Comparison of ENCODE assay signal across 8 cellular contexts in the genomic region with DNA sequence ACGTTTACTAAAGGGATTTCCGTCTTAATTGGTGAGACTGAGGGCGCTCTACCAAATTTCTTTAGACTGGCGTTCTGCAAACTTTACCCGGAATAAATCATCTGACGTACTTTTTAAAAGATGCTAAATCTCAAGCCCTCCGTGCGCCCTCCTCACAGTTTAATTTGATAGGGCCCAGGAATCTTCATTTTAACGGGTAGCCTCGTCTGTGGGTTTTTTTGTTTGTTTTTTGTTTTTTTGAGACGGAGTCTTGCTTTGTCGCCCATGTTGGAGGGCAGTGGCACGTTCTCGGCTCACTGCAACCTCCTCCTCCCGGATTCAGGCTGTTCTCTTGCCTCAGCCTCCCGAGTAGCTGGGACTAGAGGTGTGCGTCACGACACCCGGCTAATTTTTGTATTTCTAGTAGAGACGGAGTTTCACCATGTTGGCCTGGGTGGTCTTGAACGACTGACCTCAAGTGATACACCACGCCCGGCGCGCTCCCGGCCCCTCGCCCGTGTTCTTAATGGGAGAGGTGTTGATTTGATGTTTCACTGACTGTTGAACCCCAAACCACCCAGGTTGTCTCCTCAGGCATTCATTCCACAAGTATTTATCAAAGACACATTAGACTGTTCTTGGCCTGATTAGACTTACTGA. TPM values are rescaled to one million over a fixed set of nuclear protein-coding genes. Genes with fewer than 3 reads are reported as not detected.
DNase-seq lines count a peak whose midpoint lies in the region; ATAC-seq, FAIRE-seq and TF ChIP-seq lines count a peak whose summit lies in the region.

No MANE protein-coding gene starts in this region.

- H3K9me3 Mint-ChIP-seq in activated T-cell treated with anti-CD3 and anti-CD28 coated beads, Interleukin-2, amount 50 U/mL, for 72 hours = no peaks in the 10 kb centered on the region

- WGBS in K562 (ENCODE audit: insufficient coverage, low coverage, missing lambda C conversion rate) = 35% methylated on average over 27 of the region's 28 CpGs
- 64 to 76% methylated on average over 28 of the region's 28 CpGs for WGBS in lung, 2 donors
- WGBS in transverse colon (ENCODE audit: low coverage in 1 of 2), 2 donors = 52 to 54% methylated on average over 22 to 28 of the region's 28 CpGs

- no peak for DNase-seq in activated T-cell treated with anti-CD3 and anti-CD28 coated beads, Interleukin-2, amount 50 U/mL, for 72 hours
- DNase-seq in activated T-cell treated with anti-CD3 and anti-CD28 coated beads, Interleukin-2, amount 50 U/mL, for 1 hour = no peak
- DNase-seq in K562 (ENCODE audit: extremely low read depth in 1 of 4, low spot score in 3 of 4) (no peak), lung (ENCODE audit: low spot score) (no peak), transverse colon (no peak), HUDEP-2 (lab: John Stamatoyannopoulos, UW; ENCODE audit: unreplicated experiment in 76 of 76) (no peak)

- no TSS peak for BruUV-seq in K562 (replicated peaks; lab: Mats Ljungman, UMichigan)

- FAIRE-seq in K562 (lab: Jason Lieb, UNC) = no peak

- TF ChIP-seq EP300 in K562 (IDR thresholded peaks at IDR 0.05; ENCODE audit: low read length) (no peak), transverse colon (IDR thresholded peaks at IDR 0.05; ENCODE audit: low read depth) (no peak)

- H3K9me1 ChIP-seq in K562 (ENCODE audit: control insufficient read depth, insufficient read depth, low read length) = peaks cover 4% of the 10 kb centered on the region

- H3K9me3 ChIP-seq in K562 (replicated peaks; ENCODE audit: control insufficient read depth, insufficient read depth, low read depth, low read length) = no peaks in the 10 kb centered on the region
- peaks cover 0 to 2% of the 10 kb centered on the region in 2 donors for H3K9me3 ChIP-seq in lung (ENCODE audit: control insufficient read depth in 2 of 2, insufficient read depth in 1 of 2, low read length in 1 of 2)
- H3K9me3 ChIP-seq in transverse colon = no peaks in the 10 kb centered on the region

- H3K4me3 ChIP-seq in K562 (peak overlapping the region; percentile 82), lung (peak overlapping the region; percentile 98), transverse colon (peak overlapping the region; percentile 24 to 95 (median 84))

- POLR2A ChIA-PET in K562 (lab: Yijun Ruan, JAX) = interaction anchor here (0.6 to 4.9 kb wide), 4 partner anchors 12 to 854 kb away, joined by 3 to 47 read pairs (median 4); no protein-coding TSS in a partner anchor

- H3K4me1 ChIP-seq in K562 (replicated peaks in 1 of 2; ENCODE audit: control insufficient read depth in 2 of 2, insufficient read depth in 2 of 2, low read length in 2 of 2) (peaks cover 20 to 30% of the 10 kb centered on the region in 2 experiments; a peak in 4 of 5 replicates), lung (ENCODE audit: control insufficient read depth in 2 of 2, insufficient read depth in 2 of 2, low read length in 2 of 2) (peaks cover 9% of the 10 kb centered on the region in 2 donors), transverse colon (peaks cover 4 to 29% (median 21%) of the 10 kb centered on the region in 4 donors)

- H3K27ac ChIP-seq in K562 (ENCODE audit: extremely low read depth, low read depth, low read length) = peak overlapping the region; percentile 100
- H3K27ac ChIP-seq in lung (ENCODE audit: low read depth in 1 of 2, low read length in 1 of 2) = peak overlapping the region; percentile 95
- peak overlapping the region; percentile 96 to 100 (median 98) for H3K27ac ChIP-seq in transverse colon

- peak overlapping the region; percentile 86 to 98 for H3K4me3 Mint-ChIP-seq in activated T-cell treated with anti-CD3 and anti-CD28 coated beads, Interleukin-2, amount 50 U/mL, for 72 hours

- H2AFZ ChIP-seq in K562 (ENCODE audit: low read depth, low read length) = peak overlapping the region; percentile 100

- no peaks in the 10 kb centered on the region for H3K27me3 Mint-ChIP-seq in activated T-cell treated with anti-CD3 and anti-CD28 coated beads, Interleukin-2, amount 50 U/mL, for 72 hours (ENCODE audit: low read depth)

- H3K27ac Mint-ChIP-seq in activated T-cell treated with anti-CD3 and anti-CD28 coated beads, Interleukin-2, amount 50 U/mL, for 72 hours = peak overlapping the region; percentile 25

- in situ Hi-C loops in K562 (cut with MboI) = loop anchor here (25.0 kb wide), 1 partner anchor 729 kb away; no protein-coding TSS in a partner anchor
- in situ Hi-C loops in transverse colon (cut with MboI; ENCODE audit: low pct_ligation_motif_present in 1 of 4, low pct_unique_long_range_greater_than_20kb in 1 of 4, low sequenced_read_pairs in 3 of 4) = loop anchor here in 1 of 4 donors (25.0 kb wide), 1 partner anchor 304 kb away; the partner anchor contains the start of gene GAN

- CTCF ChIA-PET in K562 (lab: Yijun Ruan, JAX; ENCODE audit: low intra/inter-chr PET ratio) = interaction anchor here (0.7 kb wide), 1 partner anchor 28 kb away, joined by 3 read pairs; the partner anchor contains the start of gene ATMIN

- peaks cover 11 to 26% of the 10 kb centered on the region in 2 donors for H3K36me3 Mint-ChIP-seq in activated T-cell treated with anti-CD3 and anti-CD28 coated beads, Interleukin-2, amount 50 U/mL, for 72 hours (ENCODE audit: insufficient read depth in 2 of 2)

- peak overlapping the region; percentile 97 for H3K4me2 ChIP-seq in K562 (ENCODE audit: insufficient read depth, low read length)

- no peak for ATAC-seq in activated T-cell treated with anti-CD3 and anti-CD28 coated beads, Interleukin-2, amount 50 U/mL, for 72 hours (replicated peaks in 1 of 2)
- ATAC-seq in K562 = no peak
- ATAC-seq in lung (ENCODE audit: insufficient read depth, low FRiP score) = no peak
- no peak for ATAC-seq in HG03442 (IDR thresholded peaks at IDR 0.05; ENCODE audit: unreplicated experiment)
- ATAC-seq in GM21447 (IDR thresholded peaks at IDR 0.05; ENCODE audit: unreplicated experiment) = no peak

- peaks cover 78% of the 10 kb centered on the region for H3K79me2 ChIP-seq in K562 (ENCODE audit: control insufficient read depth, insufficient read depth, low read length)

- TF ChIP-seq RAD21 in K562 (CRISPR knock-in tag; conservative IDR thresholded peaks at IDR 0.05 in 1 of 2, IDR thresholded peaks at IDR 0.05 in 1 of 2) = no peak

- H3K9ac ChIP-seq in K562 (ENCODE audit: insufficient read depth in 1 of 2, low read depth in 2 of 2, low read length in 2 of 2) = peak overlapping the region; percentile 97 to 98

- H3K27me3 ChIP-seq in K562 (ENCODE audit: control insufficient read depth in 2 of 2, insufficient read depth in 2 of 2, low read length in 2 of 2) (no peaks in the 10 kb centered on the region), lung (ENCODE audit: control insufficient read depth, insufficient read depth) (no peaks in the 10 kb centered on the region), transverse colon (no peaks in the 10 kb centered on the region)

- H3K36me3 ChIP-seq in K562 (ENCODE audit: control insufficient read depth, insufficient read depth, low read length) = peaks cover 49% of the 10 kb centered on the region
- no peaks in the 10 kb centered on the region for H3K36me3 ChIP-seq in lung (ENCODE audit: control insufficient read depth in 2 of 2, insufficient read depth in 2 of 2, low read length in 2 of 2)
- no peaks in the 10 kb centered on the region for H3K36me3 ChIP-seq in transverse colon

- intact Hi-C loops in K562 (cut with micrococcal nuclease) = loop anchor here (5.0 kb wide), 1 partner anchor 1086 kb away; no protein-coding TSS in a partner anchor
- intact Hi-C loops in transverse colon (cut with DNase I; ENCODE audit: low total_unique reads) = loop anchor here (10.0 kb wide), 2 partner anchors 87 to 1243 kb away; partner anchors contain the start of gene GCSH

- H3K4me1 Mint-ChIP-seq in activated T-cell treated with anti-CD3 and anti-CD28 coated beads, Interleukin-2, amount 50 U/mL, for 72 hours (ENCODE audit: low read depth) = peaks cover 63% of the 10 kb centered on the region

- no peak for TF ChIP-seq CTCF in K562 (IDR thresholded peaks at IDR 0.05 in 2 of 3, conservative IDR thresholded peaks at IDR 0.05 in 1 of 3; ENCODE audit: insufficient read depth in 2 of 3, low read depth in 1 of 3, low read length in 3 of 3)
- TF ChIP-seq CTCF in lung (IDR thresholded peaks at IDR 0.05; ENCODE audit: control extremely low read depth, extremely low read depth) = no peak
- TF ChIP-seq CTCF in transverse colon (IDR thresholded peaks at IDR 0.05) = no peak

- TF ChIP-seq POLR2A in K562 (conservative IDR thresholded peaks at IDR 0.05) (no peak), transverse colon (IDR thresholded peaks at IDR 0.05) (no peak)

- peaks cover 17% of the 10 kb centered on the region for H4K20me1 ChIP-seq in K562 (replicated peaks; ENCODE audit: control insufficient read depth, insufficient read depth, low read length)

RNA-seq across cellular contexts. Expression of gene CENPN, which starts 1.3 kb away (rescaled TPM):
- total RNA-seq in activated T-cell treated with anti-CD3 and anti-CD28 coated beads, Interleukin-2, amount 50 U/mL, for 72 hours = 10 to 100 TPM; 62.0 to 64.1 TPM
- total RNA-seq in K562 (2011; cell fraction: chromatin; rRNA removed; ENCODE audit: low replicate concordance) = 44.6 and 60.6 TPM in 2 replicates
- 31.3 and 39.4 TPM in 2 replicates for total RNA-seq in K562 (2011; cell fraction: nucleolus; rRNA removed)
- total RNA-seq in K562 (2011; cell fraction: nucleoplasm; rRNA removed) = 28.4 and 36.6 TPM in 2 replicates
- total RNA-seq in K562 (2014; rRNA removed) = 64.6 and 140 TPM in 2 replicates
- 161 and 186 TPM in 2 replicates for total RNA-seq in K562 (2014; rRNA removed; fragmentation: Illumina TruSeq; extraction: Trizol)
- total RNA-seq in K562 (2015; rRNA removed; fragmentation: Illumina TruSeq; extraction: Trizol) = 103 and 106 TPM in 2 replicates
- total RNA-seq in K562 (2021) = 87.6 and 92.3 TPM in 2 replicates
- polyA plus RNA-seq in K562 (2011; rRNA removed) = 95.8 and 123 TPM in 2 replicates
- 36.0 and 53.1 TPM in 2 replicates for polyA plus RNA-seq in K562 (2011; cell fraction: cytosol; rRNA removed)
- 27.2 and 47.1 TPM in 2 replicates for polyA plus RNA-seq in K562 (2011; cell fraction: nucleus; rRNA removed)
- polyA plus RNA-seq in K562 (2012) = 92.4 and 304 TPM in 2 replicates
- polyA plus RNA-seq in K562 (2014; fragmentation: Illumina TruSeq; extraction: Trizol) = 140 and 158 TPM in 2 replicates
- polyA plus RNA-seq in K562 (2014; fragmentation: Nextera tagmentation; extraction: Ambion mirVana) = 100 to 1,000 TPM; 343 to 384 TPM
- polyA plus RNA-seq in K562 (2014; rRNA removed) = 209 and 279 TPM in 2 replicates
- 92.7 and 93.9 TPM in 2 replicates for polyA minus RNA-seq in K562 (2011; rRNA and poly(A)+ RNA removed)
- polyA minus RNA-seq in K562 (2011; cell fraction: cytosol; rRNA and poly(A)+ RNA removed) = 42.0 and 48.2 TPM in 2 replicates
- polyA minus RNA-seq in K562 (2011; cell fraction: nucleus; rRNA and poly(A)+ RNA removed) = 28.3 and 30.8 TPM in 2 replicates
- total RNA-seq in lung = 1 to 10 TPM; 7.4 to 9.5 TPM
- polyA plus RNA-seq in lung = 1 to 10 TPM; 3.8 to 4.5 TPM
- total RNA-seq in transverse colon = 10 to 100 TPM in 2 of 4 donors, 1 to 10 TPM in 2; 4.9 to 12.7 (median 8.5) TPM

RNA-seq across cellular contexts. Expression of gene CMC2, which starts 1.6 kb away (rescaled TPM):
- total RNA-seq in activated T-cell treated with anti-CD3 and anti-CD28 coated beads, Interleukin-2, amount 50 U/mL, for 72 hours = 100 to 1,000 TPM; 114 to 121 TPM
- 47.9 and 97.0 TPM in 2 replicates for total RNA-seq in K562 (2011; cell fraction: chromatin; rRNA removed; ENCODE audit: low replicate concordance)
- total RNA-seq in K562 (2011; cell fraction: nucleolus; rRNA removed) = 47.9 and 67.9 TPM in 2 replicates
- total RNA-seq in K562 (2011; cell fraction: nucleoplasm; rRNA removed) = 50.2 and 70.3 TPM in 2 replicates
- total RNA-seq in K562 (2014; rRNA removed) = 122 and 192 TPM in 2 replicates
- total RNA-seq in K562 (2014; rRNA removed; fragmentation: Illumina TruSeq; extraction: Trizol) = 144 and 165 TPM in 2 replicates
- total RNA-seq in K562 (2015; rRNA removed; fragmentation: Illumina TruSeq; extraction: Trizol) = 124 and 143 TPM in 2 replicates
- total RNA-seq in K562 (2021) = 166 and 189 TPM in 2 replicates
- 224 and 304 TPM in 2 replicates for polyA plus RNA-seq in K562 (2011; rRNA removed)
- 185 and 294 TPM in 2 replicates for polyA plus RNA-seq in K562 (2011; cell fraction: cytosol; rRNA removed)
- polyA plus RNA-seq in K562 (2011; cell fraction: nucleus; rRNA removed) = 100 and 142 TPM in 2 replicates
- polyA plus RNA-seq in K562 (2012) = 144 and 242 TPM in 2 replicates
- polyA plus RNA-seq in K562 (2014; fragmentation: Illumina TruSeq; extraction: Trizol) = 172 and 255 TPM in 2 replicates
- polyA plus RNA-seq in K562 (2014; fragmentation: Nextera tagmentation; extraction: Ambion mirVana) = 100 to 1,000 TPM; 434 to 501 TPM
- polyA plus RNA-seq in K562 (2014; rRNA removed) = 230 and 250 TPM in 2 replicates
- polyA minus RNA-seq in K562 (2011; rRNA and poly(A)+ RNA removed) = 73.7 and 81.3 TPM in 2 replicates
- polyA minus RNA-seq in K562 (2011; cell fraction: cytosol; rRNA and poly(A)+ RNA removed) = 37.5 and 45.1 TPM in 2 replicates
- polyA minus RNA-seq in K562 (2011; cell fraction: nucleus; rRNA and poly(A)+ RNA removed) = 59.8 and 62.9 TPM in 2 replicates
- 10 to 100 TPM; 27.3 to 35.3 TPM for total RNA-seq in lung
- 10 to 100 TPM; 53.4 to 60.8 TPM for polyA plus RNA-seq in lung
- total RNA-seq in transverse colon = 10 to 100 TPM in 3 of 4 donors, 1 to 10 TPM in 1; 2.8 to 42.9 (median 29.8) TPM

RNA-seq across cellular contexts. Expression of gene ATMIN, which starts 27.4 kb away (rescaled TPM):
- total RNA-seq in activated T-cell treated with anti-CD3 and anti-CD28 coated beads, Interleukin-2, amount 50 U/mL, for 72 hours = 10 to 100 TPM; 19.2 to 23.9 TPM
- 22.3 and 56.7 TPM in 2 replicates for total RNA-seq in K562 (2011; cell fraction: chromatin; rRNA removed; ENCODE audit: low replicate concordance)
- total RNA-seq in K562 (2011; cell fraction: nucleolus; rRNA removed) = 18.6 and 19.5 TPM in 2 replicates
- total RNA-seq in K562 (2011; cell fraction: nucleoplasm; rRNA removed) = 27.1 and 32.0 TPM in 2 replicates
- total RNA-seq in K562 (2014; rRNA removed) = 16.5 and 20.5 TPM in 2 replicates
- 35.3 and 38.8 TPM in 2 replicates for total RNA-seq in K562 (2014; rRNA removed; fragmentation: Illumina TruSeq; extraction: Trizol)
- 39.4 and 40.9 TPM in 2 replicates for total RNA-seq in K562 (2015; rRNA removed; fragmentation: Illumina TruSeq; extraction: Trizol)
- total RNA-seq in K562 (2021) = 22.5 and 23.4 TPM in 2 replicates
- 21.3 and 29.2 TPM in 2 replicates for polyA plus RNA-seq in K562 (2011; rRNA removed)
- 12.2 and 16.4 TPM in 2 replicates for polyA plus RNA-seq in K562 (2011; cell fraction: cytosol; rRNA removed)
- 16.4 and 17.0 TPM in 2 replicates for polyA plus RNA-seq in K562 (2011; cell fraction: nucleus; rRNA removed)
- 13.7 and 17.9 TPM in 2 replicates for polyA plus RNA-seq in K562 (2012)
- polyA plus RNA-seq in K562 (2014; fragmentation: Illumina TruSeq; extraction: Trizol) = 28.1 and 31.3 TPM in 2 replicates
- polyA plus RNA-seq in K562 (2014; fragmentation: Nextera tagmentation; extraction: Ambion mirVana) = 1 to 10 TPM; 6.7 to 7.8 TPM
- polyA plus RNA-seq in K562 (2014; rRNA removed) = 15.3 and 19.3 TPM in 2 replicates
- 32.5 and 37.6 TPM in 2 replicates for polyA minus RNA-seq in K562 (2011; rRNA and poly(A)+ RNA removed)
- 8.8 and 16.4 TPM in 2 replicates for polyA minus RNA-seq in K562 (2011; cell fraction: cytosol; rRNA and poly(A)+ RNA removed)
- polyA minus RNA-seq in K562 (2011; cell fraction: nucleus; rRNA and poly(A)+ RNA removed) = 13.1 and 24.1 TPM in 2 replicates
- 10 to 100 TPM; 26.3 to 28.8 TPM for total RNA-seq in lung
- 10 to 100 TPM; 11.6 to 11.8 TPM for polyA plus RNA-seq in lung
- total RNA-seq in transverse colon = 10 to 100 TPM; 24.7 to 86.0 (median 35.5) TPM
